ENCODE assay signal across 1 cellular context in genomic region chr12:96035283-96036236, GRCh38.
TF ChIP-seq lines count a peak whose summit lies in the region.

TSS of gene LTA4H (minus strand) at chr12:96035587. CDS start at chr12:96035519, 68 bp downstream.

TF ChIP-seq in K562, 482 proteins besides CTCF, POLR2A, EP300 and RAD21 (continued from another document and continues in another):
- TF ChIP-seq E2F8 (IDR thresholded peaks at IDR 0.05; ENCODE audit: low read depth, partially characterized antibody) (peak; percentile 39), OTX1 (CRISPR knock-in tag; IDR thresholded peaks at IDR 0.05) (peak; percentile 85; the same call in 1 of the 2 replicates), DEAF1 (CRISPR knock-in tag; IDR thresholded peaks at IDR 0.05) (no peak), GTF3C2 (IDR thresholded peaks at IDR 0.05; ENCODE audit: borderline replicate concordance, extremely low read depth, insufficient read length) (peak; percentile 88), IRF9 (tag; IDR thresholded peaks at IDR 0.05) (no peak), E2F6 (IDR thresholded peaks at IDR 0.05; ENCODE audit: borderline replicate concordance in 1 of 2, extremely low read depth in 1 of 2, insufficient read depth in 1 of 2, insufficient read length in 1 of 2, low read depth in 1 of 2, low read length in 1 of 2, poor library complexity in 1 of 2, severe bottlenecking in 1 of 2) (peak in 1 of 2 experiments; percentile 21), PTTG1 (tag; IDR thresholded peaks at IDR 0.05; ENCODE audit: low read depth) (no peak), TBL1XR1 (IDR thresholded peaks at IDR 0.05; ENCODE audit: low read length in 2 of 2) (peak; percentile 19 to 97; a peak in 3 of 4 replicates), AFF1 (IDR thresholded peaks at IDR 0.05; ENCODE audit: low read depth in 1 of 2, partially characterized antibody in 2 of 2) (peak; percentile 90 to 99), CC2D1A (IDR thresholded peaks at IDR 0.05) (peak; percentile 56; the same call in 1 of the 2 replicates), MITF (IDR thresholded peaks at IDR 0.05) (no peak), NR3C1 (CRISPR knock-in tag; IDR thresholded peaks at IDR 0.05) (no peak), MED1 (CRISPR knock-in tag; IDR thresholded peaks at IDR 0.05; ENCODE audit: borderline replicate concordance) (no peak), NR1H2 (CRISPR knock-in tag; IDR thresholded peaks at IDR 0.05) (no peak), JUNB (CRISPR knock-in tag; conservative IDR thresholded peaks at IDR 0.05) (no peak), RBM17 (IDR thresholded peaks at IDR 0.05; ENCODE audit: borderline replicate concordance, low read depth, low read length) (no peak), LARP7 (IDR thresholded peaks at IDR 0.05) (peak; percentile 97), ZNF197 (CRISPR knock-in tag; IDR thresholded peaks at IDR 0.05; ENCODE audit: low read depth) (peak; percentile 80; the same call in 1 of the 2 replicates), ZNF316 (IDR thresholded peaks at IDR 0.05) (no peak; the same call in 1 of the 2 replicates), CREB1 (IDR thresholded peaks at IDR 0.05) (no peak; the same call in none of the 2 replicates), CREB1 (CRISPR knock-in tag; IDR thresholded peaks at IDR 0.05) (peak; percentile 67; the same call in 1 of the 2 replicates), ZEB2 (IDR thresholded peaks at IDR 0.05) (0 out of 2 replicates have a peak, but pooled peaks have one; percentile 47), ZNF143 (CRISPR knock-in tag; IDR thresholded peaks at IDR 0.05) (peak; percentile 98), LEF1 (IDR thresholded peaks at IDR 0.05) (no peak), ZNF76 (CRISPR knock-in tag; IDR thresholded peaks at IDR 0.05; ENCODE audit: borderline replicate concordance) (peak; percentile 18; the same call in 1 of the 2 replicates), SETDB1 (IDR thresholded peaks at IDR 0.05; ENCODE audit: low read length) (no peak), BRF2 (IDR thresholded peaks at IDR 0.05; ENCODE audit: borderline replicate concordance, insufficient read depth, insufficient read length) (no peak), STAT5B (CRISPR knock-in tag; IDR thresholded peaks at IDR 0.05) (no peak), ZFP30 (CRISPR knock-in tag; IDR thresholded peaks at IDR 0.05; ENCODE audit: borderline replicate concordance) (no peak), RUNX1 (IDR thresholded peaks at IDR 0.05; ENCODE audit: low read depth) (0 out of 2 replicates have a peak, but pooled peaks have one; percentile 45)
